In genomic region chr2:145771526-145771925, GRCh38 we compare ENCODE assay signal across 13 cellular contexts.
DNase-seq lines count a peak whose midpoint lies in the region; ATAC-seq and TF ChIP-seq lines count a peak whose summit lies in the region.
"Had no signal": no experiment of that assay in that cellular context is flagged by ENCODE, and none has a peak within 500 bp of the region (broad histone marks: within the 10 kb centered on the region; RNA-seq: fewer than 3 reads in every experiment).

No MANE protein-coding gene starts in this region.

- intact Hi-C loops in OCI-LY7 (cut with micrococcal nuclease; ENCODE audit: unreplicated experiment) = no loop called here

- no peaks in the 10 kb centered on the region for H4K20me1 ChIP-seq in OCI-LY7 (ENCODE audit: insufficient read depth, low read length)
- H4K20me1 ChIP-seq: BLaER1 treated with 17β-estradiol and CSF1 and Interleukin-3, amounts not matched to agents 10 nM and 100 nM had no signal

- no peaks in the 10 kb centered on the region for H3K9me2 ChIP-seq in OCI-LY7 (ENCODE audit: insufficient read depth, low read length)

- ATAC-seq in GM18519 (IDR thresholded peaks at IDR 0.05; ENCODE audit: low FRiP score, unreplicated experiment) = peak; percentile 93
- ATAC-seq in GM21576 (IDR thresholded peaks at IDR 0.05; ENCODE audit: unreplicated experiment) = peak; percentile 89
- peak; percentile 97 for ATAC-seq in HG03139 (IDR thresholded peaks at IDR 0.05; ENCODE audit: unreplicated experiment)

- TF ChIP-seq CTCF in OCI-LY7 (conservative IDR thresholded peaks at IDR 0.05; ENCODE audit: low read length) = no peak
- TF ChIP-seq CTCF in GM10266 (IDR thresholded peaks at IDR 0.05; ENCODE audit: control insufficient read depth, insufficient read depth, low read depth, missing control alignments) = no peak

- no peaks in the 10 kb centered on the region for H3K9me3 ChIP-seq in OCI-LY7 (ENCODE audit: low read length)
- H3K9me3 ChIP-seq: BLaER1 treated with 17β-estradiol and CSF1 and Interleukin-3, amounts not matched to agents 10 nM and 100 nM; right atrium auricular region had no signal

- peaks cover 2% of the 10 kb centered on the region for H3K4me1 ChIP-seq in OCI-LY7 (ENCODE audit: insufficient read depth, low read length, poor library complexity, severe bottlenecking)
- H3K4me1 ChIP-seq: right atrium auricular region had no signal

- H3K36me3 ChIP-seq in OCI-LY7 (ENCODE audit: insufficient read depth, low read length) = no peaks in the 10 kb centered on the region
- H3K36me3 ChIP-seq: BLaER1 treated with 17β-estradiol and CSF1 and Interleukin-3, amounts not matched to agents 10 nM and 100 nM; right atrium auricular region had no signal

- no peak overlapping the region for H3K4me2 ChIP-seq in OCI-LY7 (ENCODE audit: low read length)
- H3K4me2 ChIP-seq: BLaER1 treated with 17β-estradiol and CSF1 and Interleukin-3, amounts not matched to agents 10 nM and 100 nM had no signal

- POLR2A ChIA-PET in OCI-LY7 (lab: Charles Lee) = no interaction called here

- H3K4me3 ChIP-seq in OCI-LY7 (ENCODE audit: low read depth, low read length, poor library complexity, severe bottlenecking) = no peak overlapping the region
- H3K4me3 ChIP-seq: BLaER1 treated with 17β-estradiol and CSF1 and Interleukin-3, amounts not matched to agents 10 nM and 100 nM; right atrium auricular region had no signal

- peak; percentile 39 for DNase-seq in OCI-LY7 (ENCODE audit: low spot score)
- DNase-seq in NCI-H526 (lab: John Stamatoyannopoulos, UW) = no peak
- DNase-seq in T-helper 2 cell = no peak
- DNase-seq in GM10266 (ENCODE audit: extremely low spot score) = no peak
- DNase-seq in hippocampal formation (lab: John Stamatoyannopoulos, UW) = no peak
- DNase-seq: activated gamma-delta T cell treated with Interleukin-2 at 50 U/mL for 16 hours, head of caudate nucleus, mesenchymal stem cell had no signal

- H3K27ac ChIP-seq in OCI-LY7 (ENCODE audit: low read depth, low read length, poor library complexity, severe bottlenecking) = no peak overlapping the region
- H3K27ac ChIP-seq: BLaER1 treated with 17β-estradiol and CSF1 and Interleukin-3, amounts not matched to agents 10 nM and 100 nM; right atrium auricular region had no signal

- H2AFZ ChIP-seq in OCI-LY7 (ENCODE audit: low read length) = no peak overlapping the region

- CTCF ChIA-PET in OCI-LY7 (lab: Charles Lee; ENCODE audit: unreplicated experiment) = no interaction called here

- no TSS peak for BruUV-seq in OCI-LY7 (replicated peaks; lab: Mats Ljungman, UMichigan)

- H3K79me2 ChIP-seq in OCI-LY7 (ENCODE audit: insufficient read depth, low read depth, low read length) = no peaks in the 10 kb centered on the region
